19 cellular contexts compared by ENCODE assay signal in the genomic region with DNA sequence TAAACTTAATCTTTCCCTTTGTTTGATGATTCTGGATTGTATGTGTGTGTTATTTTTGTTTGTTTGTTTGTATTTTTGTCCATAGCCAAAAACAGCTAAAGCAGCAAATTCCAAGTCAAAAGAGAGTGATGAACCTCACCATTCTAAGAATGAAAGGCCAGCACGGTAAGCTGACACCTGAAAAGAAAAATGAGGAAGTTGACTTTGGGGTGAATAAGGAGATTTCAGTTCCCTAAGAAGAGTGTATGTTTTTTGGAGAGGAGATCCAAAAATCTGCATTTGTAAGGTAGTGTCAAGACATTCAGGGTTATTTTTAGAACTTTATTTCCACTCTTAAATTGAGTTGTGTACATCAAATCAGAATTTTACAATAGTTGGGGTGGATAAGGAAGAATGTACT. TPM values are rescaled to one million over a fixed set of nuclear protein-coding genes. Genes with fewer than 3 reads are reported as not detected.
DNase-seq lines count a peak whose midpoint lies in the region; ATAC-seq and TF ChIP-seq lines count a peak whose summit lies in the region.
"Had no signal": no experiment of that assay in that cellular context is flagged by ENCODE, and none has a peak within 500 bp of the region (broad histone marks: within the 10 kb centered on the region; RNA-seq: fewer than 3 reads in every experiment).

No MANE protein-coding gene starts in this region.

- TF ChIP-seq POLR2A in IMR-90 (IDR thresholded peaks at IDR 0.05; ENCODE audit: low read depth, low read length) = no peak

- peaks cover 25% of the 10 kb centered on the region for H3F3A ChIP-seq in GM23248 (ENCODE audit: insufficient read depth)

- H2AFZ ChIP-seq in GM23248 = no peak overlapping the region
- H2AFZ ChIP-seq in IMR-90 (replicated peaks; ENCODE audit: low read length, poor library complexity) = no peak overlapping the region

- peak overlapping the region; percentile 69; the same call in 1 of the 2 replicates for H4K5ac ChIP-seq in IMR-90 (ENCODE audit: low read depth, low read length)

- CTCF ChIA-PET in IMR-90 (lab: Yijun Ruan, JAX) = no interaction called here

- H3K23ac ChIP-seq in IMR-90 (ENCODE audit: low read depth, low read length) = peak overlapping the region; percentile 41; the same call in 1 of the 2 replicates

- H3K79me2 ChIP-seq in GM23248 (ENCODE audit: insufficient read depth) = peaks cover 30% of the 10 kb centered on the region

- peak overlapping the region; percentile 84; the same call in 1 of the 2 replicates for H3K18ac ChIP-seq in IMR-90 (ENCODE audit: low read depth, low read length)

- H3K9me1 ChIP-seq in IMR-90 (ENCODE audit: insufficient read depth, low read length) = peaks cover 3% of the 10 kb centered on the region

- H3K79me1 ChIP-seq in IMR-90 (ENCODE audit: low read depth in 1 of 2, low read length in 2 of 2) = peaks cover 12 to 42% of the 10 kb centered on the region in 2 experiments

- no peak for TF ChIP-seq RAD21 in IMR-90 (IDR thresholded peaks at IDR 0.05; ENCODE audit: low read length)

- H3K9ac ChIP-seq in GM23248 = no peak overlapping the region
- H3K9ac ChIP-seq in IMR-90 (ENCODE audit: low read depth, low read length) = no peak overlapping the region
- H3K9ac ChIP-seq in iPS-20b (ENCODE audit: low read depth, low read length) = peak overlapping the region; percentile 0; the same call in 1 of the 2 replicates
- H3K9ac ChIP-seq: KMS-11 had no signal

- dilution Hi-C loops in IMR-90 (cut with HindIII; ENCODE audit: low sequenced_read_pairs, unreplicated experiment) = no loop called here

- H3K4ac ChIP-seq in IMR-90 (ENCODE audit: low read depth, low read length) = peak overlapping the region; percentile 42; the same call in 1 of the 2 replicates

- ATAC-seq in GM18517 (IDR thresholded peaks at IDR 0.05; ENCODE audit: unreplicated experiment) (peak; percentile 53), IMR-90 (ENCODE audit: low read depth) (no peak)
- ATAC-seq: activated T-cell treated with anti-CD3 and anti-CD28 coated beads, Interleukin-2, amount 50 U/mL, for 72 hours had no signal

- peak overlapping the region; percentile 9; the same call in 1 of the 2 replicates for H2BK20ac ChIP-seq in IMR-90 (ENCODE audit: low read depth, low read length)

- H3K4me3 ChIP-seq in GM23248 = no peak overlapping the region
- H3K4me3 ChIP-seq in IMR-90 (ENCODE audit: insufficient read depth, low read depth, low read length) = no peak overlapping the region
- H3K4me3 ChIP-seq in iPS-20b (ENCODE audit: low read length) = no peak overlapping the region
- H3K4me3 ChIP-seq in right atrium auricular region = no peak overlapping the region

- H3K27me3 ChIP-seq in GM23248 (replicated peaks; ENCODE audit: insufficient read depth) (no peaks in the 10 kb centered on the region), IMR-90 (ENCODE audit: control insufficient read depth, insufficient read depth, low read length) (no peaks in the 10 kb centered on the region), iPS-20b (ENCODE audit: insufficient read depth, low read length) (no peaks in the 10 kb centered on the region), right atrium auricular region (no peaks in the 10 kb centered on the region)

- intact Hi-C loops in IMR-90 (cut with micrococcal nuclease) = no loop called here

- H3K56ac ChIP-seq in IMR-90 (ENCODE audit: extremely low read depth, insufficient read depth, low read length) = peak overlapping the region; percentile 35; the same call in 1 of the 2 replicates

- POLR2A ChIA-PET in IMR-90 (lab: Charles Lee; ENCODE audit: unreplicated experiment) = interaction anchor here (0.6 kb wide), 1 partner anchor 155 kb away, joined by 3 read pairs; no protein-coding TSS in a partner anchor

- DNase-seq in GM23248 = no peak
- DNase-seq in IMR-90 = no peak
- DNase-seq in cerebellar cortex (ENCODE audit: low spot score) = no peak
- DNase-seq in right atrium auricular region (ENCODE audit: low spot score) = no peak
- DNase-seq in H4 (ENCODE audit: low spot score) = no peak
- DNase-seq in anterior cingulate cortex (lab: John Stamatoyannopoulos, UW) = no peak
- DNase-seq: activated CD4-positive, alpha-beta T cell treated with anti-CD3 and anti-CD28 coated beads, Interleukin-2, amount 50 U/mL, for 1 hour; activated T-cell treated with anti-CD3 and anti-CD28 coated beads, Interleukin-2, amount 50 U/mL, for 72 hours; Calu3; central memory CD4-positive, alpha-beta T cell; midbrain; NCI-H1694 treated with DMSO at 0.1 percent for 48 hours; NCI-H526 treated with DMSO at 0.1 percent for 48 hours; Right ventricle myocardium superior; T1000 had no signal

- peak overlapping the region; percentile 17; the same call in 1 of the 2 replicates for H3K14ac ChIP-seq in IMR-90 (replicated peaks; ENCODE audit: low read depth, low read length)

- no peaks in the 10 kb centered on the region for H3K9me3 ChIP-seq in GM23248 (ENCODE audit: low read depth)
- no peaks in the 10 kb centered on the region for H3K9me3 ChIP-seq in IMR-90 (ENCODE audit: control insufficient read depth, insufficient read depth, low read length)
- no peaks in the 10 kb centered on the region for H3K9me3 ChIP-seq in iPS-20b (ENCODE audit: insufficient read depth, low read depth, low read length)
- H3K9me3 ChIP-seq in right atrium auricular region = no peaks in the 10 kb centered on the region

- H4K8ac ChIP-seq in IMR-90 (ENCODE audit: low read depth in 2 of 2, low read length in 2 of 2) = 0 out of 4 replicates have a peak overlapping the region, but pooled peaks of 1 of the 2 experiments have one; percentile 33

- in situ Hi-C loops in GM23248 (cut with MboI) = no loop called here
- in situ Hi-C loops in IMR-90 (cut with MboI; ENCODE audit: low sequenced_read_pairs) = no loop called here

- H3K27ac ChIP-seq in GM23248 = no peak overlapping the region
- peak overlapping the region; percentile 55; the same call in 1 of the 2 replicates for H3K27ac ChIP-seq in IMR-90 (ENCODE audit: insufficient read depth, low read length)
- peak overlapping the region; percentile 59 for H3K27ac ChIP-seq in iPS-20b (ENCODE audit: low read length)
- no peak overlapping the region for H3K27ac ChIP-seq in right atrium auricular region
- H3K27ac ChIP-seq: KMS-11 had no signal

- no peak overlapping the region; the same call in 2 of the 3 replicates for H2BK15ac ChIP-seq in IMR-90 (ENCODE audit: low read depth, low read length)

- no TSS peak for BruUV-seq in IMR-90 (replicated peaks; lab: Mats Ljungman, UMichigan)

- TF ChIP-seq CTCF in IMR-90 (conservative IDR thresholded peaks at IDR 0.05; ENCODE audit: low read depth, low read length) = no peak
- no peak for TF ChIP-seq CTCF in right atrium auricular region (IDR thresholded peaks at IDR 0.05)

- no peak overlapping the region for H2AK9ac ChIP-seq in IMR-90 (replicated peaks; ENCODE audit: low read depth, low read length, poor library complexity)

- H2BK120ac ChIP-seq in IMR-90 (ENCODE audit: low read depth, low read length) = peak overlapping the region; percentile 71; the same call in 1 of the 2 replicates

- H2AK5ac ChIP-seq in IMR-90 (ENCODE audit: low read depth, low read length) = peak overlapping the region; percentile 22; the same call in 1 of the 2 replicates

- no peaks in the 10 kb centered on the region for H3K9me2 ChIP-seq in GM23248 (ENCODE audit: insufficient read depth)

- 0 out of 2 replicates have a peak overlapping the region, but pooled peaks have one; percentile 4 for H4K91ac ChIP-seq in IMR-90 (ENCODE audit: insufficient read depth, low read depth, low read length)

- H3K36me3 ChIP-seq in GM23248 (ENCODE audit: low read depth) (peaks cover 30% of the 10 kb centered on the region), IMR-90 (ENCODE audit: control insufficient read depth, insufficient read depth, low read length) (peaks cover 15% of the 10 kb centered on the region), iPS-20b (ENCODE audit: insufficient read depth, low read depth, low read length) (peaks cover 19% of the 10 kb centered on the region; the same call in 1 of the 2 replicates), right atrium auricular region (peaks cover 22% of the 10 kb centered on the region)

- H3K4me1 ChIP-seq in GM23248 (ENCODE audit: insufficient read depth) (peaks cover 41% of the 10 kb centered on the region), IMR-90 (ENCODE audit: control insufficient read depth, insufficient read depth, low read length) (peaks cover 10% of the 10 kb centered on the region), iPS-20b (ENCODE audit: insufficient read depth, low read length) (peaks cover 11% of the 10 kb centered on the region), right atrium auricular region (peaks cover 0 to 32% of the 10 kb centered on the region in 2 donors)

- WGBS in GM23248 (ENCODE audit: low coverage in 1 of 2, low lambda C conversion rate in 2 of 2, missing lambda C conversion rate in 2 of 2), 2 experiments = 95 to 97% methylated on average over 1 of the region's 1 CpG
- WGBS in IMR-90 (ENCODE audit: extremely low coverage in 2 of 2, insufficient read length in 1 of 2), 2 experiments = no CpG with 5 or more reads among the region's 1 CpG

- H4K20me1 ChIP-seq in GM23248 (ENCODE audit: insufficient read depth) = no peaks in the 10 kb centered on the region
- H4K20me1 ChIP-seq in IMR-90 (ENCODE audit: insufficient read depth, low read length) = no peaks in the 10 kb centered on the region

- H3K4me2 ChIP-seq in GM23248 (ENCODE audit: unreplicated experiment) (peak overlapping the region; percentile 45), IMR-90 (ENCODE audit: low read depth, low read length) (no peak overlapping the region; the same call in 1 of the 2 replicates)
- H3K4me2 ChIP-seq: KMS-11 had no signal

- H2BK5ac ChIP-seq in IMR-90 (ENCODE audit: low read depth, low read length, poor library complexity, severe bottlenecking) = peak overlapping the region; percentile 96

TF ChIP-seq in IMR-90, 13 proteins besides CTCF, POLR2A, EP300 and RAD21 (continues in another document):
- TF ChIP-seq MAZ (IDR thresholded peaks at IDR 0.05; ENCODE audit: borderline replicate concordance, low read depth, low read length) = no peak

RNA-seq across cellular contexts. Expression of a gene that starts 52.3 kb away (rescaled TPM):
- total RNA-seq in GM23248 (2014; rRNA removed; shearing (Covaris generic)) = under 0.01 and 0.22 TPM in 2 replicates
- polyA plus RNA-seq in GM23248 (2016; fragmentation: Nextera tagmentation; extraction: Ambion mirVana) (0.23 and 0.61 TPM in 2 replicates), IMR-90 (2012; rRNA removed) (0.56 and 0.79 TPM in 2 replicates)
- total RNA-seq in IMR-90 (2012; rRNA removed) (0.72 and 0.83 TPM in 2 replicates), right atrium auricular region (under 1 TPM in 1 of 2 donors, not detected in 1; 0.39 TPM)
- 0.24 TPM in 2 replicates for polyA plus RNA-seq in IMR-90 (2012; cell fraction: cytosol; rRNA removed)
- polyA plus RNA-seq in IMR-90 (2012; cell fraction: nucleus; rRNA removed; ENCODE audit: low replicate concordance) = 0.16 and 1.5 TPM in 2 replicates
- 0.95 TPM in 1 of 2 replicates, not detected in the other for total RNA-seq in H4 (2014; rRNA removed; shearing (Covaris generic))
- total RNA-seq: activated T-cell treated with anti-CD3 and anti-CD28 coated beads, Interleukin-2, amount 50 U/mL, for 72 hours; temporal lobe had no signal

RNA-seq across cellular contexts. Expression of a gene that starts 53.5 kb away (rescaled TPM):
- total RNA-seq in GM23248 (2014; rRNA removed; shearing (Covaris generic)) = 68.6 and 80.7 TPM in 2 replicates
- polyA plus RNA-seq in GM23248 (2016; fragmentation: Nextera tagmentation; extraction: Ambion mirVana) (61.8 and 63.0 TPM in 2 replicates), IMR-90 (2012; rRNA removed) (57.7 and 59.0 TPM in 2 replicates)
- total RNA-seq in IMR-90 (2012; rRNA removed) (63.1 and 110 TPM in 2 replicates), right atrium auricular region (10 to 100 TPM; 58.7 to 70.7 TPM)
- polyA plus RNA-seq in IMR-90 (2012; cell fraction: cytosol; rRNA removed) = 37.1 and 54.2 TPM in 2 replicates
- 25.1 and 52.9 TPM in 2 replicates for polyA plus RNA-seq in IMR-90 (2012; cell fraction: nucleus; rRNA removed; ENCODE audit: low replicate concordance)
- 106 and 121 TPM in 2 replicates for total RNA-seq in H4 (2014; rRNA removed; shearing (Covaris generic))

Comparison
In these comparisons a context has a peak if more than half of its experiments do, and no peak if none do; other contexts are left out.
1. H3K27ac ChIP-seq: peak in IMR-90 (single experiment) and iPS-20b (single experiment); none in GM23248 (single experiment) and right atrium auricular region (0 of 2).